ENCODE assay signal across 8 cellular contexts in genomic region chr13:87671824-87672603, GRCh38. TPM values are rescaled to one million over a fixed set of nuclear protein-coding genes. Genes with fewer than 3 reads are reported as not detected.
DNase-seq lines count a peak whose midpoint lies in the region; ATAC-seq and TF ChIP-seq lines count a peak whose summit lies in the region.
"Had no signal": no experiment of that assay in that cellular context is flagged by ENCODE, and none has a peak within 500 bp of the region (broad histone marks: within the 10 kb centered on the region; RNA-seq: fewer than 3 reads in every experiment).

No MANE protein-coding gene starts in this region.

- intact Hi-C loops in esophagus muscularis mucosa (cut with DNase I) = no loop called here

- no peak for TF ChIP-seq EP300 in esophagus muscularis mucosa (IDR thresholded peaks at IDR 0.05)

- no peak overlapping the region for H3K27ac Mint-ChIP-seq in H9

- H3K9ac ChIP-seq in H9 (ENCODE audit: extremely low read depth, insufficient read length, low read length) = no peak overlapping the region

- ATAC-seq in HG02885 (IDR thresholded peaks at IDR 0.05; ENCODE audit: poor library complexity, unreplicated experiment) (no peak), GM19324 (IDR thresholded peaks at IDR 0.05; ENCODE audit: low FRiP score, unreplicated experiment) (no peak), GM19328 (IDR thresholded peaks at IDR 0.05; ENCODE audit: unreplicated experiment) (no peak)

- H4K5ac ChIP-seq in H9 (ENCODE audit: insufficient read length, low read depth, low read length) = no peak overlapping the region

- H4K91ac ChIP-seq in H9 (ENCODE audit: insufficient read length, low read depth, low read length) = no peak overlapping the region

- H2BK15ac ChIP-seq in H9 (ENCODE audit: low read depth, low read length) = no peak overlapping the region

- H2BK20ac ChIP-seq in H9 (ENCODE audit: low read depth, low read length, poor library complexity, severe bottlenecking) = no peak overlapping the region

- peak overlapping the region; percentile 93 for H3K4me2 ChIP-seq in H9 (ENCODE audit: insufficient read depth, insufficient read length, low read length)

- peaks cover 36% of the 10 kb centered on the region for H3K27me3 ChIP-seq in H9 (ENCODE audit: insufficient read depth, low read length)
- peaks cover 0 to 74% (median 43%) of the 10 kb centered on the region in 4 donors for H3K27me3 ChIP-seq in esophagus muscularis mucosa
- H3K27me3 ChIP-seq in neuron (ENCODE audit: insufficient read depth, low read length) = no peaks in the 10 kb centered on the region

- no peak overlapping the region for H3K18ac ChIP-seq in H9 (ENCODE audit: insufficient read length, low read depth, low read length)

- H3K9me3 ChIP-seq in H9 (ENCODE audit: control insufficient read depth, low read depth, low read length) (no peaks in the 10 kb centered on the region), esophagus muscularis mucosa (no peaks in the 10 kb centered on the region), neuron (ENCODE audit: low read length) (peaks cover 15% of the 10 kb centered on the region)

- H3K79me2 ChIP-seq in H9 (ENCODE audit: insufficient read depth, low read length) = no peaks in the 10 kb centered on the region

- H3K9me3 Mint-ChIP-seq in H9 = peaks cover 4 to 5% of the 10 kb centered on the region in 2 experiments; a peak in 4 of 5 replicates

- peak overlapping the region; percentile 57 to 68 (median 58) for H3K4me3 ChIP-seq in esophagus muscularis mucosa
- H3K4me3 ChIP-seq in neuron (ENCODE audit: low read length) = peak overlapping the region; percentile 63

- H3K4me1 Mint-ChIP-seq in H9 = peaks cover 29 to 39% of the 10 kb centered on the region in 2 experiments

- H2AK5ac ChIP-seq in H9 (ENCODE audit: insufficient read length, low read length) = no peak overlapping the region

- H3K4ac ChIP-seq in H9 (ENCODE audit: low read depth, low read length) = no peak overlapping the region

- H3K14ac ChIP-seq in H9 (ENCODE audit: insufficient read depth, low read length) = no peak overlapping the region; the same call in 1 of the 2 replicates

- H2BK5ac ChIP-seq in H9 (ENCODE audit: insufficient read length, low read length) = no peak overlapping the region

- H3K4me3 Mint-ChIP-seq in H9 = peak overlapping the region; percentile 78 to 99

- DNase-seq in H9 = peak; percentile 53
- peak; percentile 44 for DNase-seq in SK-N-DZ (ENCODE audit: low spot score)
- peak; percentile 87 for DNase-seq in esophagus muscularis mucosa (ENCODE audit: extremely low spot score)

- H3K36me3 ChIP-seq in esophagus muscularis mucosa (no peaks in the 10 kb centered on the region), neuron (ENCODE audit: insufficient read depth, low read length) (peaks cover 17% of the 10 kb centered on the region)

- no peaks in the 10 kb centered on the region for H3K79me1 ChIP-seq in H9 (ENCODE audit: insufficient read depth, low read depth, low read length, poor library complexity, severe bottlenecking)

- H2BK12ac ChIP-seq in H9 (ENCODE audit: insufficient read length, low read depth, low read length) = no peak overlapping the region

- no peak overlapping the region for H3T11ph ChIP-seq in H9 (ENCODE audit: low read length)

- H3K36me3 Mint-ChIP-seq in H9 (ENCODE audit: insufficient read depth in 1 of 3, low read depth in 3 of 3) = peaks cover 0 to 14% (median 0%) of the 10 kb centered on the region in 3 experiments; a peak in 3 of 7 replicates

- WGBS in H9 (ENCODE audit: extremely low coverage, insufficient read length, low lambda C conversion rate) = no CpG with 5 or more reads among the region's 81 CpGs
- 1% methylated on average over 27 of the region's 81 CpGs for WGBS in esophagus muscularis mucosa

- H3K23me2 ChIP-seq in H9 (ENCODE audit: insufficient read length, low read depth, low read length, poor library complexity, severe bottlenecking) = peaks cover 32% of the 10 kb centered on the region

- no peak for TF ChIP-seq POLR2A in esophagus muscularis mucosa (IDR thresholded peaks at IDR 0.05; ENCODE audit: low read depth)

- TF ChIP-seq CTCF in H9 (conservative IDR thresholded peaks at IDR 0.05) (no peak), esophagus muscularis mucosa (IDR thresholded peaks at IDR 0.05) (no peak)

- no peak overlapping the region for H3K23ac ChIP-seq in H9 (ENCODE audit: insufficient read length, low read depth, low read length)

- H4K20me1 ChIP-seq in H9 (ENCODE audit: control insufficient read depth, insufficient read depth, insufficient read length) = no peaks in the 10 kb centered on the region

- H2AFZ ChIP-seq in H9 (ENCODE audit: low read length) (no peak overlapping the region), neuron (ENCODE audit: low read depth, low read length) (peak overlapping the region; percentile 79)

- H3K27ac ChIP-seq in H9 (ENCODE audit: insufficient read length, low read depth, low read length) (no peak overlapping the region), esophagus muscularis mucosa (replicated peaks in 1 of 4) (peak overlapping the region in 2 of 4 donors; percentile 16 to 51)

- H3K4me1 ChIP-seq in H9 (ENCODE audit: insufficient read depth, low read length) (peaks cover 6% of the 10 kb centered on the region), esophagus muscularis mucosa (peaks cover 24 to 47% (median 39%) of the 10 kb centered on the region in 4 donors), neuron (ENCODE audit: insufficient read depth, low read length) (peaks cover 12% of the 10 kb centered on the region)

- no peak overlapping the region for H3K56ac ChIP-seq in H9 (ENCODE audit: insufficient read length, low read depth, low read length)

- peaks cover 63% of the 10 kb centered on the region for H3K27me3 Mint-ChIP-seq in H9 (ENCODE audit: low read depth)

- no peak overlapping the region for H4K8ac ChIP-seq in H9 (replicated peaks; ENCODE audit: insufficient read length, low read depth, low read length)

- no peak overlapping the region for H2BK120ac ChIP-seq in H9 (ENCODE audit: low read depth, low read length, poor library complexity, severe bottlenecking)

RNA-seq across cellular contexts. Expression of gene SLITRK5, which starts 0.8 kb away (rescaled TPM):
- total RNA-seq in H9 (2021) = 0.09 TPM in 2 replicates
- polyA plus RNA-seq in SK-N-DZ (2014; cell fraction: cytosol; rRNA removed) = 1.6 and 1.9 TPM in 2 replicates
- 2.2 and 2.7 TPM in 2 replicates for polyA plus RNA-seq in SK-N-DZ (2014; cell fraction: nucleus; rRNA removed)
- under 1 TPM; 0.17 to 0.45 (median 0.38) TPM for total RNA-seq in esophagus muscularis mucosa
- total RNA-seq: pulmonary artery endothelial cell had no signal
